In genomic region chr11:66290332-66290629, GRCh38 we compare ENCODE assay signal across 13 cellular contexts. TPM values are rescaled to one million over a fixed set of nuclear protein-coding genes. Genes with fewer than 3 reads are reported as not detected.
DNase-seq lines count a peak whose midpoint lies in the region; ATAC-seq, FAIRE-seq and TF ChIP-seq lines count a peak whose summit lies in the region.
"Had no signal": no experiment of that assay in that cellular context is flagged by ENCODE, and none has a peak within 500 bp of the region (broad histone marks: within the 10 kb centered on the region; RNA-seq: fewer than 3 reads in every experiment).

No MANE protein-coding gene starts in this region.

- H3K79me2 ChIP-seq in Karpas-422 (ENCODE audit: low read length): peaks cover 20% of the 10 kb centered on the region
- H3K79me2 ChIP-seq in GM12878 (ENCODE audit: control insufficient read depth, insufficient read depth, low read length): peaks cover 12% of the 10 kb centered on the region
- H3K79me2 ChIP-seq in neural cell (replicated peaks; ENCODE audit: insufficient read depth, low read length): peaks cover 17% of the 10 kb centered on the region

- H3K9me3 Mint-ChIP-seq in CD4-positive, alpha-beta memory T cell: no peaks in the 10 kb centered on the region

- TF ChIP-seq EP300 in GM12878 (IDR thresholded peaks at IDR 0.05; ENCODE audit: borderline replicate concordance in 1 of 2, control insufficient read depth in 1 of 2, low read depth in 2 of 2, low read length in 2 of 2): no peak
- no peak for TF ChIP-seq EP300 in neural cell (conservative IDR thresholded peaks at IDR 0.05; ENCODE audit: poor library complexity, severe bottlenecking)
- TF ChIP-seq EP300 in suprapubic skin (IDR thresholded peaks at IDR 0.05): no peak

- peaks cover 39% of the 10 kb centered on the region for H3K4me1 ChIP-seq in CD4-positive, alpha-beta memory T cell (ENCODE audit: insufficient read depth, low read length)
- H3K4me1 ChIP-seq in Karpas-422 (ENCODE audit: low read length): peaks cover 26% of the 10 kb centered on the region
- peaks cover 15% of the 10 kb centered on the region for H3K4me1 ChIP-seq in GM12878 (ENCODE audit: control insufficient read depth, insufficient read depth, low read length)
- peaks cover 34% of the 10 kb centered on the region for H3K4me1 ChIP-seq in suprapubic skin

- no peak overlapping the region for H2AFZ ChIP-seq in Karpas-422 (ENCODE audit: low read length)
- no peak overlapping the region for H2AFZ ChIP-seq in GM12878 (ENCODE audit: control insufficient read depth, low read depth, low read length)
- H2AFZ ChIP-seq in neural cell (ENCODE audit: low read depth, low read length): no peak overlapping the region

- RAD21 ChIA-PET in GM12878 (lab: Charles Lee; ENCODE audit: unreplicated experiment): interaction anchor here (1.1 kb wide), 1 partner anchor 21 kb away, joined by 3 read pairs; no protein-coding TSS in a partner anchor

- no peaks in the 10 kb centered on the region for H3F3A ChIP-seq in neural cell (ENCODE audit: insufficient read depth, low read length, poor library complexity, severe bottlenecking)

- intact Hi-C loops in CD4-positive, alpha-beta memory T cell (cut with micrococcal nuclease): no loop called here
- intact Hi-C loops in GM12878 (cut with micrococcal nuclease; ENCODE audit: unreplicated experiment): no loop called here

- H3K9ac ChIP-seq in Karpas-422 (ENCODE audit: low read length): peak overlapping the region; percentile 79
- H3K9ac ChIP-seq in GM12878 (ENCODE audit: control insufficient read depth, insufficient read depth, low read length): no peak overlapping the region
- peak overlapping the region; percentile 84 for H3K9ac ChIP-seq in neural cell (ENCODE audit: low read length)

- H3K4me2 ChIP-seq in Karpas-422 (ENCODE audit: low read depth, low read length, poor library complexity, severe bottlenecking) (peak overlapping the region; percentile 94), GM12878 (ENCODE audit: control insufficient read depth, insufficient read depth) (peak overlapping the region; percentile 92), neural cell (ENCODE audit: low read length) (no peak overlapping the region)

- H3K9me3 ChIP-seq in CD4-positive, alpha-beta memory T cell (ENCODE audit: control insufficient read depth in 1 of 2, low read length in 2 of 2): no peaks in the 10 kb centered on the region
- no peaks in the 10 kb centered on the region for H3K9me3 ChIP-seq in Karpas-422 (ENCODE audit: low read length)
- no peaks in the 10 kb centered on the region for H3K9me3 ChIP-seq in GM12878 (replicated peaks; ENCODE audit: control insufficient read depth, insufficient read depth, low read length)
- H3K9me3 ChIP-seq in neural cell (ENCODE audit: low read length): no peaks in the 10 kb centered on the region
- H3K9me3 ChIP-seq in suprapubic skin: no peaks in the 10 kb centered on the region
- H3K9me3 ChIP-seq: HAP-1, prostate gland, vagina had no signal

- no peaks in the 10 kb centered on the region for H3K36me3 ChIP-seq in CD4-positive, alpha-beta memory T cell (ENCODE audit: insufficient read depth, low read length)
- H3K36me3 ChIP-seq in Karpas-422 (ENCODE audit: insufficient read depth, low read length): 0 out of 2 replicates have a peak, but pooled peaks cover 1% of the 10 kb centered on the region
- no peaks in the 10 kb centered on the region; a peak in 1 of 4 replicates for H3K36me3 ChIP-seq in GM12878 (ENCODE audit: control insufficient read depth in 2 of 2, insufficient read depth in 2 of 2, low read length in 1 of 2)
- H3K36me3 ChIP-seq in neural cell (ENCODE audit: insufficient read depth, low read length): no peaks in the 10 kb centered on the region
- H3K36me3 ChIP-seq in suprapubic skin: peaks cover 1% of the 10 kb centered on the region
- H3K36me3 ChIP-seq: prostate gland, vagina had no signal

- in situ Hi-C loops in GM12878 (cut with MboI): no loop called here

- TF ChIP-seq RAD21 in GM12878 (IDR thresholded peaks at IDR 0.05; ENCODE audit: insufficient read depth, low read depth, low read length): no peak
- no peak for TF ChIP-seq RAD21 in neural cell (conservative IDR thresholded peaks at IDR 0.05)

- H4K20me1 ChIP-seq in Karpas-422 (ENCODE audit: insufficient read depth, low read depth, low read length) (0 out of 2 replicates have a peak, but pooled peaks cover 4% of the 10 kb centered on the region), GM12878 (ENCODE audit: control insufficient read depth, insufficient read depth) (no peaks in the 10 kb centered on the region; the same call in 1 of the 2 replicates), neural cell (ENCODE audit: insufficient read depth) (no peaks in the 10 kb centered on the region)

- SMC1A ChIA-PET in GM12878 (lab: Charles Lee; ENCODE audit: uncharacterized antibody, unreplicated experiment): interaction anchor here (2.5 kb wide), 1 partner anchor 22 kb away, joined by 10 read pairs; no protein-coding TSS in a partner anchor

- ATAC-seq in GM12878: no peak
- ATAC-seq in GM18867 (IDR thresholded peaks at IDR 0.05; ENCODE audit: unreplicated experiment): no peak

- DNase-seq in CD4-positive, alpha-beta memory T cell: no peak
- no peak for DNase-seq in Karpas-422
- no peak for DNase-seq in GM12878 (ENCODE audit: low read depth, low spot score)
- no peak for DNase-seq in OCI-M1 (lab: John Stamatoyannopoulos, UW)
- DNase-seq in suprapubic skin (ENCODE audit: low spot score in 2 of 2): no peak
- DNase-seq: anterior cingulate cortex, NCI-H1436 had no signal

- WGBS in GM12878 (ENCODE audit: insufficient coverage, insufficient replicate concordance, low lambda C conversion rate, missing lambda C conversion rate): 62% methylated on average over 2 of the region's 2 CpGs
- WGBS in suprapubic skin: 88% methylated on average over 2 of the region's 2 CpGs

- CTCF ChIA-PET in CD4-positive, alpha-beta memory T cell (lab: Charles Lee; ENCODE audit: partially characterized antibody): interaction anchor here (6.4 kb wide), 1 partner anchor 21 kb away, joined by 29 read pairs; no protein-coding TSS in a partner anchor
- CTCF ChIA-PET in GM12878 (lab: Yijun Ruan, JAX): interaction anchor here (2.7 kb wide), 1 partner anchor 68 kb away, joined by 16 read pairs; no protein-coding TSS in a partner anchor

- H3K9me2 ChIP-seq in Karpas-422 (replicated peaks; ENCODE audit: insufficient read depth, low read length) (no peaks in the 10 kb centered on the region), neural cell (ENCODE audit: insufficient read depth, low read length) (no peaks in the 10 kb centered on the region)

- H3K4me3 Mint-ChIP-seq in CD4-positive, alpha-beta memory T cell: peak overlapping the region; percentile 4 to 96 (median 92)

- H3K27me3 ChIP-seq in CD4-positive, alpha-beta memory T cell (ENCODE audit: insufficient read depth, low read length): no peaks in the 10 kb centered on the region
- H3K27me3 ChIP-seq in Karpas-422 (ENCODE audit: low read length) (no peaks in the 10 kb centered on the region), GM12878 (replicated peaks in 1 of 2; ENCODE audit: control insufficient read depth in 2 of 2, insufficient read depth in 2 of 2, low read length in 1 of 2) (peaks cover 2 to 7% of the 10 kb centered on the region in 2 experiments; a peak in 2 of 4 replicates), neural cell (ENCODE audit: insufficient read depth, low read depth, low read length) (peaks cover 32% of the 10 kb centered on the region), suprapubic skin (peaks cover 45% of the 10 kb centered on the region)

- no TSS peak for BruUV-seq in GM12878 (replicated peaks; lab: Mats Ljungman, UMichigan)

- no peak for TF ChIP-seq CTCF in GM12878 (IDR thresholded peaks at IDR 0.05 in 2 of 3, conservative IDR thresholded peaks at IDR 0.05 in 1 of 3; ENCODE audit: control insufficient read depth in 2 of 3, extremely low read depth in 1 of 3, insufficient read depth in 1 of 3, low read depth in 3 of 3, low read length in 3 of 3)
- TF ChIP-seq CTCF in neural cell (IDR thresholded peaks at IDR 0.05; ENCODE audit: poor library complexity, severe bottlenecking): no peak
- no peak for TF ChIP-seq CTCF in suprapubic skin (IDR thresholded peaks at IDR 0.05)

- H3K27ac ChIP-seq in CD4-positive, alpha-beta memory T cell (ENCODE audit: low read depth, low read length): no peak overlapping the region
- H3K27ac ChIP-seq in Karpas-422 (ENCODE audit: low read length) (no peak overlapping the region), GM12878 (ENCODE audit: control insufficient read depth, insufficient read depth) (no peak overlapping the region), neural cell (ENCODE audit: low read length) (no peak overlapping the region), suprapubic skin (no peak overlapping the region)

- no peak for FAIRE-seq in GM12878 (lab: Jason Lieb, UNC)
- FAIRE-seq: islet of Langerhans had no signal

- peaks cover 16 to 49% (median 29%) of the 10 kb centered on the region in 4 donors for H3K4me1 Mint-ChIP-seq in CD4-positive, alpha-beta memory T cell

- H3K4me3 ChIP-seq in CD4-positive, alpha-beta memory T cell (ENCODE audit: low read length in 2 of 2): no peak overlapping the region
- peak overlapping the region; percentile 80 for H3K4me3 ChIP-seq in Karpas-422 (ENCODE audit: low read length)
- peak overlapping the region; percentile 79; the same call in 1 of the 2 replicates for H3K4me3 ChIP-seq in GM12878
- peak overlapping the region; percentile 86 for H3K4me3 ChIP-seq in neural cell (ENCODE audit: low read length)
- no peak overlapping the region for H3K4me3 ChIP-seq in suprapubic skin

- peaks cover 0 to 1% of the 10 kb centered on the region in 2 donors for H3K36me3 Mint-ChIP-seq in CD4-positive, alpha-beta memory T cell

- POLR2A ChIA-PET in CD4-positive, alpha-beta memory T cell (lab: Charles Lee; ENCODE audit: partially characterized antibody): interaction anchor here (2.2 to 5.1 kb wide), 2 partner anchors 22 to 57 kb away, joined by 14 to 53 read pairs; partner anchors contain the start of gene B4GAT1
- POLR2A ChIA-PET in GM12878 (lab: Charles Lee): no interaction called here

- TF ChIP-seq POLR2A in GM12878 (IDR thresholded peaks at IDR 0.05; ENCODE audit: low read depth, low read length): no peak
- no peak for TF ChIP-seq POLR2A in suprapubic skin (IDR thresholded peaks at IDR 0.05)

- H3K27ac Mint-ChIP-seq in CD4-positive, alpha-beta memory T cell: peak overlapping the region in 4 of 7 donors; percentile 9 to 96 (median 50)

- H3K27me3 Mint-ChIP-seq in CD4-positive, alpha-beta memory T cell: peaks cover 10 to 14% of the 10 kb centered on the region in 2 donors

RNA-seq across cellular contexts. Expression of gene YIF1A, which starts 1.3 kb away (rescaled TPM):
- total RNA-seq in CD4-positive, alpha-beta memory T cell: 10 to 100 TPM; 40.4 to 45.1 TPM
- polyA plus RNA-seq in CD4-positive, alpha-beta memory T cell: 10 to 100 TPM; 53.4 to 77.5 TPM
- 145 and 154 TPM in 2 replicates for total RNA-seq in Karpas-422 (2014; rRNA removed; shearing (Covaris generic); ENCODE audit: low replicate concordance)
- 40.4 and 41.0 TPM in 2 replicates for total RNA-seq in GM12878 (2013; cell fraction: nucleolus; rRNA removed)
- total RNA-seq in GM12878 (2014; rRNA removed): 97.7 and 123 TPM in 2 replicates
- 30.4 and 37.3 TPM in 2 replicates for total RNA-seq in GM12878 (2014; rRNA removed; fragmentation: Illumina TruSeq; extraction: Trizol)
- total RNA-seq in GM12878 (2021): 84.0 and 91.0 TPM in 2 replicates
- polyA plus RNA-seq in GM12878 (2011; ENCODE audit: low read depth): 66.9 TPM
- 17.2 and 40.2 TPM in 2 replicates for polyA plus RNA-seq in GM12878 (2011; rRNA removed)
- 108 and 130 TPM in 2 replicates for polyA plus RNA-seq in GM12878 (2011; cell fraction: cytosol; rRNA removed)
- 81.0 and 87.6 TPM in 2 replicates for polyA plus RNA-seq in GM12878 (2011; cell fraction: nucleus; rRNA removed)
- polyA plus RNA-seq in GM12878 (2012): 63.6 and 76.4 TPM in 2 replicates
- 40.0 and 52.5 TPM in 2 replicates for polyA plus RNA-seq in GM12878 (2014; fragmentation: Illumina TruSeq; extraction: Trizol)
- polyA plus RNA-seq in GM12878 (2014; fragmentation: Nextera tagmentation; extraction: Ambion mirVana): 10 to 100 TPM in 1 of 2 experiments, 1 to 10 TPM in 1; 6.6 to 17.5 TPM
- polyA plus RNA-seq in GM12878 (2014; rRNA removed): 93.2 and 96.0 TPM in 2 replicates
- polyA plus RNA-seq in GM12878 (2016; fragmentation: Nextera tagmentation; extraction: Ambion mirVana): 100 to 1,000 TPM; 111 to 128 TPM
- polyA minus RNA-seq in GM12878 (2011; rRNA and poly(A)+ RNA removed): 65.0 and 103 TPM in 2 replicates
- 46.4 and 50.5 TPM in 2 replicates for polyA minus RNA-seq in GM12878 (2011; cell fraction: cytosol; rRNA and poly(A)+ RNA removed)
- 21.9 and 37.2 TPM in 2 replicates for polyA minus RNA-seq in GM12878 (2011; cell fraction: nucleus; rRNA and poly(A)+ RNA removed)
- 40.3 and 51.2 TPM in 2 replicates for polyA plus RNA-seq in neural cell
- 19.8 and 21.9 TPM in 2 replicates for polyA minus RNA-seq in neural cell
- 10 to 100 TPM; 21.6 to 61.3 (median 56.1) TPM for total RNA-seq in suprapubic skin

RNA-seq across cellular contexts. Expression of gene TMEM151A, which starts 1.4 kb away (rescaled TPM):
- total RNA-seq in CD4-positive, alpha-beta memory T cell: not detected
- not detected for polyA plus RNA-seq in CD4-positive, alpha-beta memory T cell
- not detected in 2 replicates for total RNA-seq in Karpas-422 (2014; rRNA removed; shearing (Covaris generic); ENCODE audit: low replicate concordance)
- total RNA-seq in GM12878 (2013; cell fraction: nucleolus; rRNA removed): not detected in 2 replicates
- total RNA-seq in GM12878 (2014; rRNA removed) (not detected in 2 replicates), GM12878 (2014; rRNA removed; fragmentation: Illumina TruSeq; extraction: Trizol) (not detected in 2 replicates), GM12878 (2021) (0.11 TPM in 1 of 2 replicates, not detected in the other), suprapubic skin (not detected)
- polyA plus RNA-seq in GM12878 (2011; ENCODE audit: low read depth): not detected
- polyA plus RNA-seq in GM12878 (2011; rRNA removed) (not detected in 2 replicates), GM12878 (2014; fragmentation: Illumina TruSeq; extraction: Trizol) (not detected in 2 replicates), GM12878 (2014; fragmentation: Nextera tagmentation; extraction: Ambion mirVana) (not detected), GM12878 (2014; rRNA removed) (0.04 TPM in 1 of 2 replicates, not detected in the other), GM12878 (2016; fragmentation: Nextera tagmentation; extraction: Ambion mirVana) (not detected), neural cell (5.3 and 8.4 TPM in 2 replicates)
- 0.03 TPM in 1 of 2 replicates, not detected in the other for polyA plus RNA-seq in GM12878 (2011; cell fraction: cytosol; rRNA removed)
- polyA plus RNA-seq in GM12878 (2011; cell fraction: nucleus; rRNA removed): not detected in 2 replicates
- 0.07 TPM in 1 of 2 replicates, not detected in the other for polyA plus RNA-seq in GM12878 (2012)
- not detected in 2 replicates for polyA minus RNA-seq in GM12878 (2011; rRNA and poly(A)+ RNA removed)
- not detected in 2 replicates for polyA minus RNA-seq in GM12878 (2011; cell fraction: cytosol; rRNA and poly(A)+ RNA removed)
- not detected in 2 replicates for polyA minus RNA-seq in GM12878 (2011; cell fraction: nucleus; rRNA and poly(A)+ RNA removed)
- polyA minus RNA-seq in neural cell: 6.3 and 7.3 TPM in 2 replicates

RNA-seq across cellular contexts. Expression of gene CNIH2, which starts 12.3 kb away (rescaled TPM):
- 1 to 10 TPM; 1.4 to 1.8 TPM for total RNA-seq in CD4-positive, alpha-beta memory T cell
- not detected for polyA plus RNA-seq in CD4-positive, alpha-beta memory T cell
- 0.34 and 6.6 TPM in 2 replicates for total RNA-seq in Karpas-422 (2014; rRNA removed; shearing (Covaris generic); ENCODE audit: low replicate concordance)
- 0.32 and 0.58 TPM in 2 replicates for total RNA-seq in GM12878 (2013; cell fraction: nucleolus; rRNA removed)
- 0.38 and 0.62 TPM in 2 replicates for total RNA-seq in GM12878 (2014; rRNA removed)
- 0.23 and 0.27 TPM in 2 replicates for total RNA-seq in GM12878 (2014; rRNA removed; fragmentation: Illumina TruSeq; extraction: Trizol)
- 1.2 and 2.0 TPM in 2 replicates for total RNA-seq in GM12878 (2021)
- polyA plus RNA-seq in GM12878 (2011; ENCODE audit: low read depth): 0.29 TPM
- 0.73 and 0.76 TPM in 2 replicates for polyA plus RNA-seq in GM12878 (2011; rRNA removed)
- 0.90 and 1.0 TPM in 2 replicates for polyA plus RNA-seq in GM12878 (2011; cell fraction: cytosol; rRNA removed)
- polyA plus RNA-seq in GM12878 (2011; cell fraction: nucleus; rRNA removed): 2.7 and 2.9 TPM in 2 replicates
- 0.77 and 0.97 TPM in 2 replicates for polyA plus RNA-seq in GM12878 (2012)
- 0.82 and 0.90 TPM in 2 replicates for polyA plus RNA-seq in GM12878 (2014; fragmentation: Illumina TruSeq; extraction: Trizol)
- under 1 TPM in 1 of 2 experiments, not detected in 1; 0.07 TPM for polyA plus RNA-seq in GM12878 (2014; fragmentation: Nextera tagmentation; extraction: Ambion mirVana)
- 1.0 and 1.3 TPM in 2 replicates for polyA plus RNA-seq in GM12878 (2014; rRNA removed)
- polyA plus RNA-seq in GM12878 (2016; fragmentation: Nextera tagmentation; extraction: Ambion mirVana): under 1 TPM in 1 of 2 experiments, not detected in 1; 0.19 TPM
- polyA minus RNA-seq in GM12878 (2011; rRNA and poly(A)+ RNA removed): 1.1 TPM in 1 of 2 replicates, not detected in the other
- polyA minus RNA-seq in GM12878 (2011; cell fraction: cytosol; rRNA and poly(A)+ RNA removed): not detected in 2 replicates
- 0.24 and 0.57 TPM in 2 replicates for polyA minus RNA-seq in GM12878 (2011; cell fraction: nucleus; rRNA and poly(A)+ RNA removed)
- 47.9 and 54.5 TPM in 2 replicates for polyA plus RNA-seq in neural cell
- polyA minus RNA-seq in neural cell: 63.8 and 84.4 TPM in 2 replicates
- 1 to 10 TPM in 3 of 4 donors, not detected in 1; 1.1 to 2.5 (median 1.9) TPM for total RNA-seq in suprapubic skin

RNA-seq across cellular contexts. Expression of gene RAB1B, which starts 21.8 kb away (rescaled TPM):
- 10 to 100 TPM; 76.4 to 79.4 TPM for total RNA-seq in CD4-positive, alpha-beta memory T cell
- polyA plus RNA-seq in CD4-positive, alpha-beta memory T cell: 10 to 100 TPM in 1 of 2 donors, 1 to 10 TPM in 1; 9.7 to 15.2 TPM
- total RNA-seq in Karpas-422 (2014; rRNA removed; shearing (Covaris generic); ENCODE audit: low replicate concordance): 56.2 and 64.3 TPM in 2 replicates
- total RNA-seq in GM12878 (2013; cell fraction: nucleolus; rRNA removed): 16.5 and 17.0 TPM in 2 replicates
- total RNA-seq in GM12878 (2014; rRNA removed) (130 and 142 TPM in 2 replicates), GM12878 (2014; rRNA removed; fragmentation: Illumina TruSeq; extraction: Trizol) (61.7 and 69.3 TPM in 2 replicates), GM12878 (2021) (138 and 150 TPM in 2 replicates), suprapubic skin (100 to 1,000 TPM in 3 of 4 donors, 10 to 100 TPM in 1; 79.0 to 124 (median 115) TPM)
- polyA plus RNA-seq in GM12878 (2011; ENCODE audit: low read depth): 39.7 TPM
- polyA plus RNA-seq in GM12878 (2011; rRNA removed) (53.4 and 130 TPM in 2 replicates), GM12878 (2014; fragmentation: Illumina TruSeq; extraction: Trizol) (65.1 and 117 TPM in 2 replicates), GM12878 (2014; fragmentation: Nextera tagmentation; extraction: Ambion mirVana) (10 to 100 TPM; 10.4 to 15.6 TPM), GM12878 (2014; rRNA removed) (193 and 221 TPM in 2 replicates), GM12878 (2016; fragmentation: Nextera tagmentation; extraction: Ambion mirVana) (10 to 100 TPM; 66.1 to 76.4 TPM), neural cell (27.2 and 27.9 TPM in 2 replicates)
- 222 and 264 TPM in 2 replicates for polyA plus RNA-seq in GM12878 (2011; cell fraction: cytosol; rRNA removed)
- 109 and 129 TPM in 2 replicates for polyA plus RNA-seq in GM12878 (2011; cell fraction: nucleus; rRNA removed)
- polyA plus RNA-seq in GM12878 (2012): 97.6 and 106 TPM in 2 replicates
- 105 and 171 TPM in 2 replicates for polyA minus RNA-seq in GM12878 (2011; rRNA and poly(A)+ RNA removed)
- polyA minus RNA-seq in GM12878 (2011; cell fraction: cytosol; rRNA and poly(A)+ RNA removed): 62.7 and 73.4 TPM in 2 replicates
- 14.0 and 21.5 TPM in 2 replicates for polyA minus RNA-seq in GM12878 (2011; cell fraction: nucleus; rRNA and poly(A)+ RNA removed)
- polyA minus RNA-seq in neural cell: 24.8 and 29.9 TPM in 2 replicates

RNA-seq across cellular contexts. Expression of gene CD248, which starts 26.6 kb away (rescaled TPM):
- total RNA-seq in CD4-positive, alpha-beta memory T cell: under 1 TPM in 1 of 2 experiments, not detected in 1; 0.12 TPM
- polyA plus RNA-seq in CD4-positive, alpha-beta memory T cell: under 1 TPM in 1 of 2 donors, not detected in 1; 0.18 TPM
- total RNA-seq in Karpas-422 (2014; rRNA removed; shearing (Covaris generic); ENCODE audit: low replicate concordance): not detected in 2 replicates
- total RNA-seq in GM12878 (2013; cell fraction: nucleolus; rRNA removed): not detected in 2 replicates
- not detected in 2 replicates for total RNA-seq in GM12878 (2014; rRNA removed)
- not detected in 2 replicates for total RNA-seq in GM12878 (2014; rRNA removed; fragmentation: Illumina TruSeq; extraction: Trizol)
- total RNA-seq in GM12878 (2021): 0.13 and 0.21 TPM in 2 replicates
- polyA plus RNA-seq in GM12878 (2011; ENCODE audit: low read depth): not detected
- not detected in 2 replicates for polyA plus RNA-seq in GM12878 (2011; rRNA removed)
- polyA plus RNA-seq in GM12878 (2011; cell fraction: cytosol; rRNA removed): not detected in 2 replicates
- polyA plus RNA-seq in GM12878 (2011; cell fraction: nucleus; rRNA removed): not detected in 2 replicates
- not detected in 2 replicates for polyA plus RNA-seq in GM12878 (2012)
- polyA plus RNA-seq in GM12878 (2014; fragmentation: Illumina TruSeq; extraction: Trizol): not detected in 2 replicates
- not detected for polyA plus RNA-seq in GM12878 (2014; fragmentation: Nextera tagmentation; extraction: Ambion mirVana)
- polyA plus RNA-seq in GM12878 (2014; rRNA removed): not detected in 2 replicates
- polyA plus RNA-seq in GM12878 (2016; fragmentation: Nextera tagmentation; extraction: Ambion mirVana): under 1 TPM; 0.10 to 0.20 TPM
- polyA minus RNA-seq in GM12878 (2011; rRNA and poly(A)+ RNA removed): not detected in 2 replicates
- not detected in 2 replicates for polyA minus RNA-seq in GM12878 (2011; cell fraction: cytosol; rRNA and poly(A)+ RNA removed)
- polyA minus RNA-seq in GM12878 (2011; cell fraction: nucleus; rRNA and poly(A)+ RNA removed): not detected in 2 replicates
- polyA plus RNA-seq in neural cell: not detected in 2 replicates
- not detected in 2 replicates for polyA minus RNA-seq in neural cell
- 10 to 100 TPM in 2 of 4 donors, 1 to 10 TPM in 2; 5.9 to 32.6 (median 19.2) TPM for total RNA-seq in suprapubic skin

Comparison
In these comparisons a context has a peak if more than half of its experiments do, and no peak if none do; other contexts are left out.
1. H3K4me3 ChIP-seq: peak in Karpas-422 (single experiment), GM12878 (single experiment) and neural cell (single experiment); none in CD4-positive, alpha-beta memory T cell (0 of 2) and suprapubic skin (single experiment).